In the genomic region with DNA sequence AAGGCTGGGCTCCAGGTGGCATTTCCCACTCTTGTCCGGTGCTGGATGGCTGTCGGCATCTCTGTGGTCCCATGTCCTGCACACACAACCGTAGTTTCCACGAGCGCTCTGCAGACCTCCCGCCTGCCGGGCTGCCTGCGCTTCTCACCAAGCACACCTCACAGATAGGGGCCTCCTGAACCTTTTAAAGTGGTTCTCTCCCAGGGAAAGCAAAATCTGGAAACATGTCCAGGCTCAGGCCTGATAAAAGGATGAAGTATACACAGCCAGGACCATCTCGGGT, we compare ENCODE assay signal across 1 cellular context.
TF ChIP-seq lines count a peak whose summit lies in the region.

No MANE protein-coding gene starts in this region.

TF ChIP-seq in IMR-90, 13 proteins besides CTCF, POLR2A, EP300 and RAD21:
- TF ChIP-seq CHD1 (IDR thresholded peaks at IDR 0.05; ENCODE audit: low read depth, low read length) = no peak
- no peak for TF ChIP-seq MAZ (IDR thresholded peaks at IDR 0.05; ENCODE audit: borderline replicate concordance, low read depth, low read length)
- TF ChIP-seq MXI1 (IDR thresholded peaks at IDR 0.05; ENCODE audit: borderline replicate concordance, low read depth, low read length) = no peak
- TF ChIP-seq MAFK (IDR thresholded peaks at IDR 0.05; ENCODE audit: low read depth, low read length) = no peak
- no peak for TF ChIP-seq BHLHE40 (IDR thresholded peaks at IDR 0.05; ENCODE audit: low read depth, low read length)
- TF ChIP-seq FOS (IDR thresholded peaks at IDR 0.05; ENCODE audit: low read depth, low read length) = no peak
- TF ChIP-seq NFE2L2 (IDR thresholded peaks at IDR 0.05; ENCODE audit: low read depth, low read length) = no peak
- TF ChIP-seq CEBPB (IDR thresholded peaks at IDR 0.05; ENCODE audit: low read depth, low read length) = no peak
- no peak for TF ChIP-seq SMC3 (IDR thresholded peaks at IDR 0.05; ENCODE audit: low read depth, low read length)
- TF ChIP-seq, protein P1, sequence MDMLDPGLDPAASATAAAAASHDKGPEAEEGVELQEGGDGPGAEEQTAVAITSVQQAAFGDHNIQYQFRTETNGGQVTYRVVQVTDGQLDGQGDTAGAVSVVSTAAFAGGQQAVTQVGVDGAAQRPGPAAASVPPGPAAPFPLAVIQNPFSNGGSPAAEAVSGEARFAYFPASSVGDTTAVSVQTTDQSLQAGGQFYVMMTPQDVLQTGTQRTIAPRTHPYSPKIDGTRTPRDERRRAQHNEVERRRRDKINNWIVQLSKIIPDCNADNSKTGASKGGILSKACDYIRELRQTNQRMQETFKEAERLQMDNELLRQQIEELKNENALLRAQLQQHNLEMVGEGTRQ (IDR thresholded peaks at IDR 0.05; ENCODE audit: low read depth, low read length) = no peak
- TF ChIP-seq, protein P2, sequence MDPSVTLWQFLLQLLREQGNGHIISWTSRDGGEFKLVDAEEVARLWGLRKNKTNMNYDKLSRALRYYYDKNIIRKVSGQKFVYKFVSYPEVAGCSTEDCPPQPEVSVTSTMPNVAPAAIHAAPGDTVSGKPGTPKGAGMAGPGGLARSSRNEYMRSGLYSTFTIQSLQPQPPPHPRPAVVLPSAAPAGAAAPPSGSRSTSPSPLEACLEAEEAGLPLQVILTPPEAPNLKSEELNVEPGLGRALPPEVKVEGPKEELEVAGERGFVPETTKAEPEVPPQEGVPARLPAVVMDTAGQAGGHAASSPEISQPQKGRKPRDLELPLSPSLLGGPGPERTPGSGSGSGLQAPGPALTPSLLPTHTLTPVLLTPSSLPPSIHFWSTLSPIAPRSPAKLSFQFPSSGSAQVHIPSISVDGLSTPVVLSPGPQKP (IDR thresholded peaks at IDR 0.05; ENCODE audit: borderline replicate concordance, low read depth, low read length) = no peak
- TF ChIP-seq RFX5 (IDR thresholded peaks at IDR 0.05; ENCODE audit: low read depth, low read length) = no peak
- no peak for TF ChIP-seq RCOR1 (IDR thresholded peaks at IDR 0.05; ENCODE audit: insufficient replicate concordance, low read length)
